In the genomic region with DNA sequence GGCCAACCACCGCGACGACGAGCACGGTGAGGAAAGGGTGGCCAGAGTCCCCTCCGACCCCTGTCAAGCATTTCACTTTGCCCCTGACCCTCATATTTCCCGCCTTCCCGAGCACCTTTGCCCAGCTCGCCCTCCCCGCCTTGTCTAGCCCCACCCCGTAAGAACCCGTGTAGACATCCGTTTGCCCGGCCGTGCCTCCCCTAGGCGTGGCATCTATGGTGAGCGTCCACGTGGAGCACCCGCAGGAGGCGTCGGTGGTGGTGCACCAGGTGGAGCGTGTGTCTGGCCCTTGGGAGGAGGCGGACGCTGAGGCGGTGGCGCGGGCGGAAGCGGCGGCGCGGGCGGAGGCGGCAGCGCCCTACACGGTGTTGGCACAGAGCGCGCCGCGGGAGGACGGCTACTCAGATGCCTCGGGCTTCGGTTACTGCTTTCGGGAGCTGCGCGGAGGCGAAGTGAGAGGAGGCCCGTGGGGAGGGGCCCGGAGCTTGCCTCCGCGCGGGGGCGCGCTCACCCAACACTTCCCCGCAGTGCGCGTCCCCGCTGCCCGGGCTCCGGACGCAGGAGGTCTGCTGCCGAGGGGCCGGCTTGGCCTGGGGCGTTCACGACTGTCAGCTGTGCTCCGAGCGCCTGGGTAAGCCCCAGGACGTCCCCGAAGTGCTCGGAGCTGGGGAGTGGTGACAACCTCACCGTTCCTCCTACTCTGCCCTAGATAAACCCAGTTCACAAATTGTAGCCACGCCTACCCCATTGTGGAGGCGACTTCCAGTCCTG, we compare ENCODE assay signal across 8 cellular contexts. TPM values are rescaled to one million over a fixed set of nuclear protein-coding genes. Genes with fewer than 3 reads are reported as not detected.
A peak's percentile ranks its signal among the peaks of the same experiment; 100 is the strongest.
DNase-seq lines count a peak whose midpoint lies in the region; ATAC-seq and TF ChIP-seq lines count a peak whose summit lies in the region.

No MANE protein-coding gene starts in this region.

- DNase-seq in Panc1 (ENCODE audit: low read depth, low spot score) (no peak), fibroblast of peridontal ligament (ENCODE audit: extremely low read depth) (peak; percentile 50), testis (peak; percentile 61)
- peak; percentile 85 to 89 for DNase-seq in activated T-cell treated with anti-CD3 and anti-CD28 coated beads, Interleukin-2, amount 50 U/mL, for 72 hours

- POLR2A ChIA-PET in Panc1 (lab: Charles Lee) = interaction anchor here (1.0 kb wide), 1 partner anchor 185 kb away, joined by 11 read pairs; no protein-coding TSS in a partner anchor

- H3K4me3 ChIP-seq in Panc1 (ENCODE audit: low read depth in 2 of 2, low read length in 2 of 2) = peak overlapping the region; percentile 41 to 62
- peak overlapping the region; percentile 57 for H3K4me3 ChIP-seq in neural cell (ENCODE audit: low read length)
- H3K4me3 ChIP-seq in testis = peak overlapping the region in 1 of 2 donors; percentile 43

- H3K9ac ChIP-seq in ES-I3 (ENCODE audit: low read depth, low read length) = peak overlapping the region; percentile 54
- no peak overlapping the region for H3K9ac ChIP-seq in neural cell (ENCODE audit: low read length)

- H3F3A ChIP-seq in neural cell (ENCODE audit: insufficient read depth, low read length, poor library complexity, severe bottlenecking) = peaks cover 4% of the 10 kb centered on the region

- H2AFZ ChIP-seq in neural cell (ENCODE audit: low read depth, low read length) = no peak overlapping the region

- TF ChIP-seq CTCF in Panc1 (IDR thresholded peaks at IDR 0.05) (no peak), neural cell (IDR thresholded peaks at IDR 0.05; ENCODE audit: poor library complexity, severe bottlenecking) (no peak), testis (IDR thresholded peaks at IDR 0.05) (no peak)

- H3K4me1 ChIP-seq in ES-I3 (ENCODE audit: insufficient read depth, low read length) = peaks cover 12% of the 10 kb centered on the region
- H3K4me1 ChIP-seq in Panc1 (ENCODE audit: control insufficient read depth, insufficient read depth, low read length) = peaks cover 12% of the 10 kb centered on the region
- peaks cover 48% of the 10 kb centered on the region for H3K4me1 ChIP-seq in testis

- H3K4me1 Mint-ChIP-seq in activated T-cell treated with anti-CD3 and anti-CD28 coated beads, Interleukin-2, amount 50 U/mL, for 72 hours (ENCODE audit: low read depth) = peaks cover 82% of the 10 kb centered on the region

- H3K27ac ChIP-seq in Panc1 (ENCODE audit: low read length) (peak overlapping the region; percentile 61), neural cell (ENCODE audit: low read length) (no peak overlapping the region), testis (peak overlapping the region; percentile 7 to 30)

- ATAC-seq in HG03175 (IDR thresholded peaks at IDR 0.05; ENCODE audit: unreplicated experiment) (peak; percentile 24), Panc1 (peak; percentile 71), GM18868 (IDR thresholded peaks at IDR 0.05; ENCODE audit: unreplicated experiment) (no peak)
- ATAC-seq in activated T-cell treated with anti-CD3 and anti-CD28 coated beads, Interleukin-2, amount 50 U/mL, for 72 hours (replicated peaks in 1 of 2) = peak; percentile 52 to 55

- H3K9me2 ChIP-seq in neural cell (ENCODE audit: insufficient read depth, low read length) = no peaks in the 10 kb centered on the region

- no peaks in the 10 kb centered on the region for H3K27me3 ChIP-seq in Panc1 (ENCODE audit: control insufficient read depth, insufficient read depth, low read length)
- H3K27me3 ChIP-seq in neural cell (ENCODE audit: insufficient read depth, low read depth, low read length) = peaks cover 50% of the 10 kb centered on the region
- H3K27me3 ChIP-seq in testis = no peaks in the 10 kb centered on the region

- no peaks in the 10 kb centered on the region for H3K36me3 Mint-ChIP-seq in activated T-cell treated with anti-CD3 and anti-CD28 coated beads, Interleukin-2, amount 50 U/mL, for 72 hours (ENCODE audit: insufficient read depth in 2 of 2)

- H3K27me3 Mint-ChIP-seq in activated T-cell treated with anti-CD3 and anti-CD28 coated beads, Interleukin-2, amount 50 U/mL, for 72 hours (ENCODE audit: low read depth) = peaks cover 20% of the 10 kb centered on the region

- no peaks in the 10 kb centered on the region for H3K79me2 ChIP-seq in neural cell (replicated peaks; ENCODE audit: insufficient read depth, low read length)

- intact Hi-C loops in Panc1 (cut with micrococcal nuclease; ENCODE audit: unreplicated experiment) = no loop called here
- intact Hi-C loops in testis (cut with DNase I; ENCODE audit: low total_unique reads) = no loop called here

- TF ChIP-seq EP300 in neural cell (conservative IDR thresholded peaks at IDR 0.05; ENCODE audit: poor library complexity, severe bottlenecking) = no peak

- H3K9me3 Mint-ChIP-seq in activated T-cell treated with anti-CD3 and anti-CD28 coated beads, Interleukin-2, amount 50 U/mL, for 72 hours = no peaks in the 10 kb centered on the region

- no TSS peak for BruUV-seq in Panc1 (replicated peaks; lab: Mats Ljungman, UMichigan)

- peak overlapping the region; percentile 89 to 97 for H3K4me3 Mint-ChIP-seq in activated T-cell treated with anti-CD3 and anti-CD28 coated beads, Interleukin-2, amount 50 U/mL, for 72 hours

- in situ Hi-C loops in Panc1 (cut with HindIII; ENCODE audit: low pct_unique_long_range_greater_than_20kb, low sequenced_read_pairs) = no loop called here

- H3K36me3 ChIP-seq in ES-I3 (ENCODE audit: insufficient read depth, low read length) (no peaks in the 10 kb centered on the region), Panc1 (ENCODE audit: control insufficient read depth, insufficient read depth, low read length) (no peaks in the 10 kb centered on the region), neural cell (ENCODE audit: insufficient read depth, low read length) (no peaks in the 10 kb centered on the region), testis (ENCODE audit: low read depth, missing control alignments) (no peaks in the 10 kb centered on the region)

- no peaks in the 10 kb centered on the region for H4K20me1 ChIP-seq in neural cell (ENCODE audit: insufficient read depth)

- H3K4me2 ChIP-seq in neural cell (ENCODE audit: low read length) = no peak overlapping the region

- CTCF ChIA-PET in Panc1 (lab: Charles Lee) = interaction anchor here (0.6 to 1.0 kb wide), 4 partner anchors 13 to 1756 kb away, joined by 3 to 6 read pairs (median 4); partner anchors contain the start of gene NUMBL

- 6 to 32% methylated on average over 36 to 71 of the region's 73 CpGs for WGBS in testis, 2 donors

- H3K9me3 ChIP-seq in ES-I3 (ENCODE audit: control insufficient read depth, insufficient read depth, low read length) (no peaks in the 10 kb centered on the region), Panc1 (ENCODE audit: control insufficient read depth, insufficient read depth, low read depth, low read length) (no peaks in the 10 kb centered on the region), neural cell (ENCODE audit: low read length) (no peaks in the 10 kb centered on the region), testis (no peaks in the 10 kb centered on the region)

- H3K27ac Mint-ChIP-seq in activated T-cell treated with anti-CD3 and anti-CD28 coated beads, Interleukin-2, amount 50 U/mL, for 72 hours = no peak overlapping the region

- no peak for TF ChIP-seq RAD21 in neural cell (conservative IDR thresholded peaks at IDR 0.05)

- no peak for TF ChIP-seq POLR2A in testis (IDR thresholded peaks at IDR 0.05)

TF ChIP-seq in neural cell, 6 proteins besides CTCF, POLR2A, EP300 and RAD21:
- TF ChIP-seq MXI1 (conservative IDR thresholded peaks at IDR 0.05; ENCODE audit: poor library complexity, severe bottlenecking) (no peak), TAF1 (IDR thresholded peaks at IDR 0.05; ENCODE audit: low read depth) (no peak), SMC3 (conservative IDR thresholded peaks at IDR 0.05; ENCODE audit: poor library complexity) (no peak), POLR2AphosphoS5 (IDR thresholded peaks at IDR 0.05) (no peak), EZH2 (IDR thresholded peaks at IDR 0.05; ENCODE audit: borderline replicate concordance, insufficient read depth, low read length, poor library complexity, severe bottlenecking) (no peak)
- TF ChIP-seq, protein P1, sequence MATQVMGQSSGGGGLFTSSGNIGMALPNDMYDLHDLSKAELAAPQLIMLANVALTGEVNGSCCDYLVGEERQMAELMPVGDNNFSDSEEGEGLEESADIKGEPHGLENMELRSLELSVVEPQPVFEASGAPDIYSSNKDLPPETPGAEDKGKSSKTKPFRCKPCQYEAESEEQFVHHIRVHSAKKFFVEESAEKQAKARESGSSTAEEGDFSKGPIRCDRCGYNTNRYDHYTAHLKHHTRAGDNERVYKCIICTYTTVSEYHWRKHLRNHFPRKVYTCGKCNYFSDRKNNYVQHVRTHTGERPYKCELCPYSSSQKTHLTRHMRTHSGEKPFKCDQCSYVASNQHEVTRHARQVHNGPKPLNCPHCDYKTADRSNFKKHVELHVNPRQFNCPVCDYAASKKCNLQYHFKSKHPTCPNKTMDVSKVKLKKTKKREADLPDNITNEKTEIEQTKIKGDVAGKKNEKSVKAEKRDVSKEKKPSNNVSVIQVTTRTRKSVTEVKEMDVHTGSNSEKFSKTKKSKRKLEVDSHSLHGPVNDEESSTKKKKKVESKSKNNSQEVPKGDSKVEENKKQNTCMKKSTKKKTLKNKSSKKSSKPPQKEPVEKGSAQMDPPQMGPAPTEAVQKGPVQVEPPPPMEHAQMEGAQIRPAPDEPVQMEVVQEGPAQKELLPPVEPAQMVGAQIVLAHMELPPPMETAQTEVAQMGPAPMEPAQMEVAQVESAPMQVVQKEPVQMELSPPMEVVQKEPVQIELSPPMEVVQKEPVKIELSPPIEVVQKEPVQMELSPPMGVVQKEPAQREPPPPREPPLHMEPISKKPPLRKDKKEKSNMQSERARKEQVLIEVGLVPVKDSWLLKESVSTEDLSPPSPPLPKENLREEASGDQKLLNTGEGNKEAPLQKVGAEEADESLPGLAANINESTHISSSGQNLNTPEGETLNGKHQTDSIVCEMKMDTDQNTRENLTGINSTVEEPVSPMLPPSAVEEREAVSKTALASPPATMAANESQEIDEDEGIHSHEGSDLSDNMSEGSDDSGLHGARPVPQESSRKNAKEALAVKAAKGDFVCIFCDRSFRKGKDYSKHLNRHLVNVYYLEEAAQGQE (IDR thresholded peaks at IDR 0.05; ENCODE audit: borderline replicate concordance) = no peak

RNA-seq across cellular contexts. Expression of gene LTBP4, which starts 4.2 kb away (rescaled TPM):
- 75.4 TPM for total RNA-seq in Panc1 (2021; ENCODE audit: unreplicated experiment)
- 81.6 TPM for polyA plus RNA-seq in Panc1 (2012; ENCODE audit: insufficient read length)
- 100 to 1,000 TPM; 164 to 195 TPM for total RNA-seq in activated T-cell treated with anti-CD3 and anti-CD28 coated beads, Interleukin-2, amount 50 U/mL, for 72 hours
- 55.6 and 59.7 TPM in 2 replicates for polyA plus RNA-seq in neural cell
- polyA minus RNA-seq in neural cell = 47.0 and 49.8 TPM in 2 replicates
- 100 to 1,000 TPM; 309 to 417 TPM for total RNA-seq in testis
- polyA plus RNA-seq in testis (ENCODE audit: insufficient read depth, low read depth, low replicate concordance) = 270 TPM

RNA-seq across cellular contexts. Expression of gene SHKBP1, which starts 28.7 kb away (rescaled TPM):
- 55.9 TPM for total RNA-seq in Panc1 (2021; ENCODE audit: unreplicated experiment)
- 102 TPM for polyA plus RNA-seq in Panc1 (2012; ENCODE audit: insufficient read length)
- total RNA-seq in activated T-cell treated with anti-CD3 and anti-CD28 coated beads, Interleukin-2, amount 50 U/mL, for 72 hours = 100 to 1,000 TPM; 145 to 152 TPM
- polyA plus RNA-seq in neural cell = 3.8 and 6.3 TPM in 2 replicates
- 8.6 and 13.1 TPM in 2 replicates for polyA minus RNA-seq in neural cell
- total RNA-seq in testis = 10 to 100 TPM; 35.6 to 56.3 TPM
- 37.2 TPM for polyA plus RNA-seq in testis (ENCODE audit: insufficient read depth, low read depth, low replicate concordance)
